In the genomic region with DNA sequence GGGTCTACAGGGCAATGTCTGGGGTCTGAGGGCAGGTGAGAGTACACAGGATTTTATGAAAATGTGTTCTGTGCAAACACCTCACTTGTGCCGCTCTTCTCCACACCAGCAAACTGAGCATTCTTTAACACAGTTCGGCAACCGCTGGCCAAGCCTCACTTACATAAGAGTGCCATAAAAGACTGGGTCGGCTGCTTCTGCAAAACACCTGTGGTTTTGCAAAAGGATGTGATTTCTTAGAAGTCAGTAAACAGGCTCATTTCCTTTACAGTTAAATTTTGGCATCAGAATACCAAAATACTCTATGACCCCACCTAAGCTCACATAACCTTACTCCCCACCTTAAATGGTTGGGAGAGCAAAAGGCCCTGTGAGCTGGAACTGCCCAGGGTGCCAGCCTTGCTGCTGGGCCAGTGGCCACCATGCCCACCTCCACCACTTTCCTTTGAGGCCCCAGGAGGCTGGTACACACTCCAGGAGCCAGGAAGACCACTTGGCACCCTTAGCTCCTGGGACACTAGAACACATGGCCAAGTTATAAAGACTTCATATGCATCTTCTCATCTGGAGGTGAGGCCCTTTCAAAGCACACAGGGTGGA, we compare ENCODE assay signal across 8 cellular contexts. TPM values are rescaled to one million over a fixed set of nuclear protein-coding genes. Genes with fewer than 3 reads are reported as not detected.
DNase-seq lines count a peak whose midpoint lies in the region; ATAC-seq lines count a peak whose summit lies in the region.

No MANE protein-coding gene starts in this region.

- DNase-seq in activated naive CD4-positive, alpha-beta T cell treated with anti-CD3 and anti-CD28 coated beads, Interleukin-2, amount 50 U/mL, for 72 hours (ENCODE audit: low spot score in 2 of 2) = no peak
- DNase-seq in stimulated activated CD8-positive, alpha-beta memory T cell treated with anti-CD3 and anti-CD28 coated beads, Interleukin-2, amount 100 ng/mL, for 1 hour (ENCODE audit: low read depth in 2 of 2) = peak; percentile 33 to 42
- DNase-seq in SKM-1 (lab: John Stamatoyannopoulos, UW; ENCODE audit: unreplicated experiment) = no peak
- no peak for DNase-seq in Right ventricle myocardium superior
- no peak for DNase-seq in midbrain (lab: John Stamatoyannopoulos, UW)

- H3K9me3 Mint-ChIP-seq in activated naive CD4-positive, alpha-beta T cell treated with anti-CD3 and anti-CD28 coated beads, Interleukin-2, amount 50 U/mL, for 72 hours = peaks cover 0 to 4% of the 10 kb centered on the region in 2 donors

- peaks cover 0 to 39% of the 10 kb centered on the region in 2 donors for H3K36me3 Mint-ChIP-seq in activated naive CD4-positive, alpha-beta T cell treated with anti-CD3 and anti-CD28 coated beads, Interleukin-2, amount 50 U/mL, for 72 hours

- peak overlapping the region; percentile 74 to 80 for H3K27ac Mint-ChIP-seq in activated naive CD4-positive, alpha-beta T cell treated with anti-CD3 and anti-CD28 coated beads, Interleukin-2, amount 50 U/mL, for 72 hours

- intact Hi-C loops in Right ventricle myocardium superior (cut with DNase I) = no loop called here

- ATAC-seq in GM21390 (IDR thresholded peaks at IDR 0.05; ENCODE audit: unreplicated experiment) = peak; percentile 68
- peak; percentile 44 for ATAC-seq in HG03439 (IDR thresholded peaks at IDR 0.05; ENCODE audit: unreplicated experiment)
- ATAC-seq in activated naive CD4-positive, alpha-beta T cell treated with anti-CD3 and anti-CD28 coated beads, Interleukin-2, amount 50 U/mL, for 72 hours = peak in 1 of 2 donors; percentile 43
- ATAC-seq in Right ventricle myocardium superior (ENCODE audit: poor library complexity) = no peak
- no peak for ATAC-seq in HG03469 (IDR thresholded peaks at IDR 0.05; ENCODE audit: unreplicated experiment)

RNA-seq across cellular contexts. Expression of a gene that starts 22.0 kb away (rescaled TPM):
- 100 to 1,000 TPM; 404 to 419 TPM for total RNA-seq in activated naive CD4-positive, alpha-beta T cell treated with anti-CD3 and anti-CD28 coated beads, Interleukin-2, amount 50 U/mL, for 72 hours
- total RNA-seq in Right ventricle myocardium superior = 222 TPM

Comparison
In these comparisons a context has a peak if more than half of its experiments do, and no peak if none do; other contexts are left out.
1. ATAC-seq: peak in GM21390 (single experiment) and HG03439 (single experiment); none in Right ventricle myocardium superior (single experiment) and HG03469 (single experiment).
2. DNase-seq: peak in stimulated activated CD8-positive, alpha-beta memory T cell treated with anti-CD3 and anti-CD28 coated beads, Interleukin-2, amount 100 ng/mL, for 1 hour (2 of 2); none in activated naive CD4-positive, alpha-beta T cell treated with anti-CD3 and anti-CD28 coated beads, Interleukin-2, amount 50 U/mL, for 72 hours (0 of 2), SKM-1 (single experiment), Right ventricle myocardium superior (single experiment) and midbrain (single experiment).